ENCODE assay signal across 21 cellular contexts in the genomic region with DNA sequence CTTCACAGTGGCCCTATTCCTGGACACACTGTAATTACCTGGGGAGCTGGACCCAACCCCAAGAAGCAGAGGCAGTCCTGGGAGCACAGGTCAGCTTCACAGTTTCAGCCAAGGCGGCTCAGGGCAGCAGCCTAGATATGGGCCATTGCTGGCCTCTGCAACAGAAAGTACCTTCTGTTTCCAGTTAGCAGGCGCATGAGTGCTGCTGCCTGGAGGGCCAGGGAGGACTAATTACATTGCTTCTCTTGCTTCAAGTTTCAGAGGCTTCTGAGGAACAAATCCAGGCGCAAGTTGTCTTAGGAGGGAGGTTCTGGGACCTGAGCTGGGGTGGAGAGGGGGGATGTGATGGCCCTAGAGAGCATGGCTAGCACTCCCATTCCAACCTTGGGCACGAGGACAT. TPM values are rescaled to one million over a fixed set of nuclear protein-coding genes. Genes with fewer than 3 reads are reported as not detected.
A peak's percentile ranks its signal among the peaks of the same experiment; 100 is the strongest.
DNase-seq lines count a peak whose midpoint lies in the region; ATAC-seq and TF ChIP-seq lines count a peak whose summit lies in the region.
"Had no signal": no experiment of that assay in that cellular context is flagged by ENCODE, and none has a peak within 500 bp of the region (broad histone marks: within the 10 kb centered on the region; RNA-seq: fewer than 3 reads in every experiment).

No MANE protein-coding gene starts in this region.

- H2AK5ac ChIP-seq in trophoblast cell (ENCODE audit: low read length): no peak overlapping the region

- H3K9me3 ChIP-seq in right atrium auricular region (no peaks in the 10 kb centered on the region), endodermal cell (ENCODE audit: control insufficient read depth, low read length) (no peaks in the 10 kb centered on the region), trophoblast cell (ENCODE audit: insufficient read depth, low read depth, low read length) (no peaks in the 10 kb centered on the region), uterus (no peaks in the 10 kb centered on the region)
- H3K9me3 ChIP-seq: left lung, prostate gland, SJSA1, tibial nerve had no signal

- H2BK120ac ChIP-seq in trophoblast cell (ENCODE audit: insufficient read depth, low read length, poor library complexity): no peak overlapping the region

- DNase-seq in right atrium auricular region (ENCODE audit: low spot score): no peak
- no peak for DNase-seq in left cardiac atrium
- DNase-seq in endodermal cell: no peak
- DNase-seq in trophoblast cell: no peak
- no peak for DNase-seq in uterus
- DNase-seq in activated effector memory CD4-positive, alpha-beta T cell treated with anti-CD3 and anti-CD28 coated beads, Interleukin-2, amount 50 U/mL, for 16 hours: no peak
- no peak for DNase-seq in mesenteric fat pad (ENCODE audit: low spot score)
- DNase-seq: DMS 273 treated with DMSO at 0.1 percent for 48 hours, foreskin keratinocyte, GF-D8, left lung, naive B cell, NCI-H1048, NCI-H2029 treated with DMSO at 0.1 percent for 48 hours, NCI-H526 had no signal

- H3K4me1 ChIP-seq in right atrium auricular region (peaks cover 0 to 36% of the 10 kb centered on the region in 2 donors), endodermal cell (ENCODE audit: control insufficient read depth, insufficient read depth, low read length) (no peaks in the 10 kb centered on the region), trophoblast cell (ENCODE audit: control insufficient read depth in 1 of 2, insufficient read depth in 2 of 2, low read length in 2 of 2) (peaks cover 4 to 6% of the 10 kb centered on the region in 2 experiments), uterus (no peaks in the 10 kb centered on the region)
- H3K4me1 ChIP-seq: prostate gland had no signal

- H3K18ac ChIP-seq in trophoblast cell (ENCODE audit: low read length): no peak overlapping the region

- TF ChIP-seq CTCF in right atrium auricular region (IDR thresholded peaks at IDR 0.05) (no peak), endodermal cell (conservative IDR thresholded peaks at IDR 0.05) (no peak), uterus (IDR thresholded peaks at IDR 0.05) (no peak)

- ATAC-seq in left cardiac atrium: no peak
- no peak for ATAC-seq in GM21619 (IDR thresholded peaks at IDR 0.05; ENCODE audit: unreplicated experiment)
- ATAC-seq: activated CD4-positive, CD25-positive, alpha-beta regulatory T cell treated with anti-CD3 and anti-CD28 coated beads, Interleukin-2, amount 50 U/mL, for 24 hours; foreskin keratinocyte; GM12878 had no signal

- H3K14ac ChIP-seq in trophoblast cell (ENCODE audit: low read length): no peak overlapping the region

- peak overlapping the region; percentile 41 for H3K27ac Mint-ChIP-seq in endodermal cell
- H3K27ac Mint-ChIP-seq: naive B cell had no signal

- WGBS in endodermal cell (ENCODE audit: insufficient coverage in 1 of 2, insufficient read length in 1 of 2), 2 experiments: 96 to 100% methylated on average over 3 to 4 of the region's 4 CpGs
- no CpG with 5 or more reads among the region's 4 CpGs for WGBS in trophoblast cell (ENCODE audit: extremely low coverage, insufficient coverage, insufficient read length)

- H3K36me3 ChIP-seq in right atrium auricular region (no peaks in the 10 kb centered on the region), endodermal cell (ENCODE audit: control insufficient read depth, insufficient read depth, low read length) (no peaks in the 10 kb centered on the region), trophoblast cell (ENCODE audit: control insufficient read depth in 1 of 2, insufficient read depth in 2 of 2, low read length in 2 of 2) (peaks cover 4 to 8% of the 10 kb centered on the region in 2 experiments), uterus (no peaks in the 10 kb centered on the region)
- H3K36me3 ChIP-seq: prostate gland, tibial nerve had no signal

- H3K9ac ChIP-seq in endodermal cell (ENCODE audit: extremely low read depth, low read length, poor library complexity, severe bottlenecking) (no peak overlapping the region), trophoblast cell (ENCODE audit: low read length) (no peak overlapping the region)

- no peak overlapping the region for H3K4me3 ChIP-seq in right atrium auricular region
- H3K4me3 ChIP-seq in endodermal cell (ENCODE audit: low read length): no peak overlapping the region
- no peak overlapping the region for H3K4me3 ChIP-seq in trophoblast cell (ENCODE audit: low read depth, low read length)
- H3K4me3 ChIP-seq in uterus: no peak overlapping the region
- H3K4me3 ChIP-seq: GM12878, left lung, prostate gland, SJSA1, tibial nerve had no signal

- no peak overlapping the region for H3K4ac ChIP-seq in trophoblast cell (ENCODE audit: low read depth, low read length)

- no peaks in the 10 kb centered on the region for H3K27me3 ChIP-seq in right atrium auricular region
- H3K27me3 ChIP-seq in endodermal cell (ENCODE audit: control insufficient read depth, insufficient read depth, low read length, poor library complexity, severe bottlenecking): no peaks in the 10 kb centered on the region
- no peaks in the 10 kb centered on the region for H3K27me3 ChIP-seq in trophoblast cell (ENCODE audit: insufficient read depth, low read length)
- H3K27me3 ChIP-seq in uterus: no peaks in the 10 kb centered on the region
- H3K27me3 ChIP-seq: foreskin keratinocyte, left lung, SJSA1, tibial nerve had no signal

- H3K4me1 Mint-ChIP-seq in endodermal cell: no peaks in the 10 kb centered on the region
- H3K4me1 Mint-ChIP-seq: naive B cell had no signal

- no peak overlapping the region for H4K12ac ChIP-seq in trophoblast cell (ENCODE audit: low read depth, low read length)

- no peaks in the 10 kb centered on the region for H3K79me2 ChIP-seq in trophoblast cell (ENCODE audit: control insufficient read depth, insufficient read depth, low read length, poor library complexity)

- H3K79me1 ChIP-seq in trophoblast cell (ENCODE audit: low read length): peaks cover 3% of the 10 kb centered on the region

- no peak overlapping the region for H4K91ac ChIP-seq in trophoblast cell (ENCODE audit: low read depth, low read length)

- no peak overlapping the region for H3K4me2 ChIP-seq in trophoblast cell (ENCODE audit: low read length)

- intact Hi-C loops in left cardiac atrium (cut with DNase I): loop anchor here in 1 of 2 donors (5.0 kb wide), 1 partner anchor 37 kb away; no protein-coding TSS in a partner anchor
- intact Hi-C loops in uterus (cut with DNase I; ENCODE audit: low total_unique reads): no loop called here

- H4K8ac ChIP-seq in trophoblast cell (ENCODE audit: low read depth, low read length): no peak overlapping the region

- H3K27me3 Mint-ChIP-seq in endodermal cell (ENCODE audit: insufficient read depth): peaks cover 1% of the 10 kb centered on the region
- H3K27me3 Mint-ChIP-seq: naive B cell had no signal

- no peak overlapping the region for H2BK5ac ChIP-seq in trophoblast cell (ENCODE audit: low read depth, low read length, poor library complexity)

- H3K27ac ChIP-seq in right atrium auricular region (peak overlapping the region; percentile 76 to 94), endodermal cell (ENCODE audit: low read depth, low read length) (no peak overlapping the region), trophoblast cell (ENCODE audit: low read depth, low read length) (no peak overlapping the region), uterus (peak overlapping the region; percentile 59 to 74)
- H3K27ac ChIP-seq: foreskin keratinocyte, prostate gland, SJSA1 had no signal

- no peaks in the 10 kb centered on the region for H3K9me3 Mint-ChIP-seq in endodermal cell
- H3K9me3 Mint-ChIP-seq: naive B cell had no signal

- peak overlapping the region; percentile 19 for H2BK12ac ChIP-seq in trophoblast cell (ENCODE audit: low read length)

- H3K23ac ChIP-seq in trophoblast cell (ENCODE audit: low read length): no peak overlapping the region

- H2AFZ ChIP-seq in trophoblast cell (ENCODE audit: insufficient read depth, low read length, poor library complexity): no peak overlapping the region

- no peak overlapping the region for H3K4me3 Mint-ChIP-seq in endodermal cell
- H3K4me3 Mint-ChIP-seq: naive B cell had no signal

- H3K36me3 Mint-ChIP-seq in endodermal cell (ENCODE audit: low read depth): no peaks in the 10 kb centered on the region
- H3K36me3 Mint-ChIP-seq: naive B cell had no signal

- no peak for TF ChIP-seq POLR2A in uterus (IDR thresholded peaks at IDR 0.05)

RNA-seq across cellular contexts. Expression of gene DUSP7, which starts 13.5 kb away (rescaled TPM):
- total RNA-seq in right atrium auricular region (10 to 100 TPM; 17.7 to 33.7 TPM), left cardiac atrium (10 to 100 TPM; 24.6 to 39.3 TPM), endodermal cell (10 to 100 TPM; 14.2 to 16.7 TPM), uterus (10 to 100 TPM in 3 of 4 donors, 1 to 10 TPM in 1; 5.6 to 39.1 (median 12.3) TPM), mesenteric fat pad (17.2 TPM)
- polyA plus RNA-seq in endodermal cell (2013, experiment 1 of 2): 11.4 TPM
- 9.9 TPM for polyA plus RNA-seq in endodermal cell (2013, experiment 2 of 2)
- polyA plus RNA-seq in trophoblast cell (2013): 14.1 and 15.4 TPM in 2 replicates

Comparison
In these comparisons a context has a peak if more than half of its experiments do, and no peak if none do; other contexts are left out.
1. H3K27ac ChIP-seq: peak in right atrium auricular region (2 of 2) and uterus (2 of 2); none in endodermal cell (single experiment) and trophoblast cell (single experiment).